Comparison of ENCODE assay signal across 13 cellular contexts in genomic region chr5:116370886-116371285, GRCh38.
A peak's percentile ranks its signal among the peaks of the same experiment; 100 is the strongest.
DNase-seq lines count a peak whose midpoint lies in the region; ATAC-seq, FAIRE-seq and TF ChIP-seq lines count a peak whose summit lies in the region.
"Had no signal": no experiment of that assay in that cellular context is flagged by ENCODE, and none has a peak within 500 bp of the region (broad histone marks: within the 10 kb centered on the region; RNA-seq: fewer than 3 reads in every experiment).

No MANE protein-coding gene starts in this region.

- CTCF ChIA-PET in A673 (lab: Charles Lee) (no interaction called here), endothelial cell of umbilical vein (lab: Charles Lee) (interaction anchor here (0.6 to 4.2 kb wide), 10 partner anchors 9 to 205 kb away, joined by 3 to 18 read pairs (median 5); no protein-coding TSS in a partner anchor)

- no peaks in the 10 kb centered on the region for H3K4me1 Mint-ChIP-seq in activated T-helper 2 cell treated with anti-CD3 and anti-CD28 coated beads, Interferon-gamma antibody, Interleukin-2, Interleukin-4, amounts not matched to agents 10 μg/mL and 5 μg/mL and 100 μg/mL, durations not matched to agents 14 hours and 24 hours and 36 hours (ENCODE audit: low read depth)
- H3K4me1 Mint-ChIP-seq: activated CD4-positive, alpha-beta T cell treated with anti-CD3 and anti-CD28 coated beads, Interleukin-2, amount 10 ng/mL, durations not matched to agents 24 days and 14 days had no signal

- POLR2A ChIA-PET in A673 (lab: Charles Lee; ENCODE audit: low non-redundant PET) = no interaction called here
- POLR2A ChIA-PET in endothelial cell of umbilical vein (lab: Charles Lee) = interaction anchor here (0.7 kb wide), 1 partner anchor 204 kb away, joined by 3 read pairs; no protein-coding TSS in a partner anchor

- no peak overlapping the region for H3K4me3 Mint-ChIP-seq in activated T-helper 2 cell treated with anti-CD3 and anti-CD28 coated beads, Interferon-gamma antibody, Interleukin-2, Interleukin-4, amounts not matched to agents 10 μg/mL and 5 μg/mL and 100 μg/mL, durations not matched to agents 14 hours and 24 hours and 36 hours (ENCODE audit: low read depth)
- H3K4me3 Mint-ChIP-seq: activated CD4-positive, alpha-beta T cell treated with anti-CD3 and anti-CD28 coated beads, Interleukin-2, amount 10 ng/mL, durations not matched to agents 24 days and 14 days; central memory CD8-positive, alpha-beta T cell had no signal

- H3K9me1 ChIP-seq in endothelial cell of umbilical vein (replicated peaks; ENCODE audit: control insufficient read depth, extremely low read depth, insufficient read depth, low read length) = no peaks in the 10 kb centered on the region

- H3K9ac ChIP-seq in endothelial cell of umbilical vein (replicated peaks; ENCODE audit: extremely low read depth, insufficient read depth, low read length) = peak overlapping the region; percentile 25

- H3K9me3 Mint-ChIP-seq in activated T-helper 2 cell treated with anti-CD3 and anti-CD28 coated beads, Interferon-gamma antibody, Interleukin-2, Interleukin-4, amounts not matched to agents 10 μg/mL and 5 μg/mL and 100 μg/mL, durations not matched to agents 14 hours and 24 hours and 36 hours = no peaks in the 10 kb centered on the region
- H3K9me3 Mint-ChIP-seq: activated CD4-positive, alpha-beta T cell treated with anti-CD3 and anti-CD28 coated beads, Interleukin-2, amount 10 ng/mL, durations not matched to agents 24 days and 14 days; central memory CD8-positive, alpha-beta T cell had no signal

- H3K27me3 ChIP-seq in A673 (replicated peaks; ENCODE audit: insufficient read depth, low read depth, low read length, poor library complexity) (no peaks in the 10 kb centered on the region), endothelial cell of umbilical vein (ENCODE audit: control insufficient read depth in 2 of 2, insufficient read depth in 2 of 2, low read length in 2 of 2) (no peaks in the 10 kb centered on the region), right lobe of liver (no peaks in the 10 kb centered on the region)

- no peaks in the 10 kb centered on the region for H3K36me3 Mint-ChIP-seq in activated T-helper 2 cell treated with anti-CD3 and anti-CD28 coated beads, Interferon-gamma antibody, Interleukin-2, Interleukin-4, amounts not matched to agents 10 μg/mL and 5 μg/mL and 100 μg/mL, durations not matched to agents 14 hours and 24 hours and 36 hours (ENCODE audit: low read depth)

- BruUV-seq in A673 (replicated peaks; lab: Mats Ljungman, UMichigan) = no TSS peak
- BruUV-seq in endothelial cell of umbilical vein (replicated peaks; lab: Mats Ljungman, UMichigan) = no TSS peak

- TF ChIP-seq POLR2A in endothelial cell of umbilical vein (IDR thresholded peaks at IDR 0.05; ENCODE audit: low read depth, low read length) (no peak), right lobe of liver (IDR thresholded peaks at IDR 0.05) (no peak)

- TF ChIP-seq CTCF in A673 (conservative IDR thresholded peaks at IDR 0.05; ENCODE audit: low read depth, low read length) (no peak), endothelial cell of umbilical vein (IDR thresholded peaks at IDR 0.05; ENCODE audit: extremely low read depth in 1 of 2, insufficient read depth in 1 of 2, low read depth in 1 of 2, low read length in 2 of 2) (no peak), right lobe of liver (IDR thresholded peaks at IDR 0.05) (no peak)

- FAIRE-seq in endothelial cell of umbilical vein (lab: Jason Lieb, UNC) = peak; percentile 95

- peak overlapping the region; percentile 71 for H3K4me2 ChIP-seq in endothelial cell of umbilical vein (ENCODE audit: insufficient read depth, low read length)

- WGBS in right lobe of liver (ENCODE audit: insufficient coverage, low coverage, low lambda C conversion rate, missing lambda C conversion rate) = 4% methylated on average over 2 of the region's 2 CpGs

- H4K20me1 ChIP-seq in endothelial cell of umbilical vein (replicated peaks; ENCODE audit: control insufficient read depth, extremely low read depth, insufficient read depth, low read length) = no peaks in the 10 kb centered on the region

- in situ Hi-C loops in KBM-7 (cut with MboI; ENCODE audit: low pct_unique_long_range_greater_than_20kb, low sequenced_read_pairs) = no loop called here

- H3K36me3 ChIP-seq in A673 (ENCODE audit: insufficient read depth, low read length, poor library complexity, severe bottlenecking) (no peaks in the 10 kb centered on the region), endothelial cell of umbilical vein (ENCODE audit: control insufficient read depth in 2 of 2, extremely low read depth in 1 of 2, insufficient read depth in 2 of 2, low read length in 2 of 2) (no peaks in the 10 kb centered on the region), right lobe of liver (no peaks in the 10 kb centered on the region)

- H3K4me1 ChIP-seq in A673 (ENCODE audit: insufficient read depth, low read length, poor library complexity, severe bottlenecking) (peaks cover 8% of the 10 kb centered on the region), endothelial cell of umbilical vein (ENCODE audit: control insufficient read depth, extremely low read depth, insufficient read depth, low read length) (peaks cover 28% of the 10 kb centered on the region), right lobe of liver (peaks cover 0 to 9% (median 3%) of the 10 kb centered on the region in 4 donors)

- dilution Hi-C loops in endothelial cell of umbilical vein (cut with MboI; ENCODE audit: extremely low pct_ligation_motif_present, low sequenced_read_pairs) = no loop called here

- no peaks in the 10 kb centered on the region for H3K9me3 ChIP-seq in A673 (ENCODE audit: low read depth, low read length, poor library complexity, severe bottlenecking)
- no peaks in the 10 kb centered on the region for H3K9me3 ChIP-seq in endothelial cell of umbilical vein (replicated peaks; ENCODE audit: control insufficient read depth, insufficient read depth, low read length)
- H3K9me3 ChIP-seq in right lobe of liver = no peaks in the 10 kb centered on the region

- H2AFZ ChIP-seq in endothelial cell of umbilical vein (ENCODE audit: low read depth, low read length) = no peak overlapping the region

- peak; percentile 32 for DNase-seq in A673 (ENCODE audit: low spot score)
- DNase-seq in KBM-7 = peak; percentile 33
- DNase-seq in endothelial cell of umbilical vein (ENCODE audit: low read depth, low spot score) = peak; percentile 82
- no peak for DNase-seq in right lobe of liver
- no peak for DNase-seq in activated T-helper 2 cell treated with anti-CD3 and anti-CD28 coated beads, Interferon-gamma antibody, Interleukin-2, Interleukin-4, amounts not matched to agents 10 μg/mL and 5 μg/mL and 100 μg/mL, durations not matched to agents 14 hours and 24 hours and 36 hours (ENCODE audit: low spot score)
- no peak for DNase-seq in medulla oblongata (ENCODE audit: extremely low spot score)
- DNase-seq in DMS53 treated with DMSO at 0.1 percent for 48 hours (lab: John Stamatoyannopoulos, UW; ENCODE audit: unreplicated experiment) = no peak
- DNase-seq: activated CD4-positive, alpha-beta T cell treated with anti-CD3 and anti-CD28 coated beads, Interleukin-2, amount 10 ng/mL, durations not matched to agents 24 days and 14 days; kidney glomerular epithelial cell; stimulated activated CD4-positive, alpha-beta T cell treated with anti-CD3 and anti-CD28 coated beads, Interleukin-2, amount 100 ng/mL, for 48 hours; stimulated activated naive CD4-positive, alpha-beta T cell had no signal

- no peak overlapping the region for H3K27ac ChIP-seq in A673 (ENCODE audit: low read depth, low read length, poor library complexity, severe bottlenecking)
- H3K27ac ChIP-seq in endothelial cell of umbilical vein (ENCODE audit: insufficient read depth, low read depth, low read length) = peak overlapping the region; percentile 65
- H3K27ac ChIP-seq in right lobe of liver = peak overlapping the region; percentile 9 to 40 (median 27)

- H3K4me3 ChIP-seq in A673 (ENCODE audit: low read depth, low read length, poor library complexity, severe bottlenecking) (no peak overlapping the region), endothelial cell of umbilical vein (replicated peaks in 1 of 3; ENCODE audit: insufficient read depth in 1 of 3, low read depth in 1 of 3, low read length in 3 of 3) (no peak overlapping the region), right lobe of liver (no peak overlapping the region)

- peak; percentile 82 to 93 (median 82) for ATAC-seq in right lobe of liver
- no peak for ATAC-seq in HG03457 (IDR thresholded peaks at IDR 0.05; ENCODE audit: unreplicated experiment)

- H3K79me2 ChIP-seq in endothelial cell of umbilical vein (ENCODE audit: control insufficient read depth, insufficient read depth, low read length) = no peaks in the 10 kb centered on the region

- H3K27ac Mint-ChIP-seq in activated T-helper 2 cell treated with anti-CD3 and anti-CD28 coated beads, Interferon-gamma antibody, Interleukin-2, Interleukin-4, amounts not matched to agents 10 μg/mL and 5 μg/mL and 100 μg/mL, durations not matched to agents 14 hours and 24 hours and 36 hours = no peak overlapping the region
- H3K27ac Mint-ChIP-seq: activated CD4-positive, alpha-beta T cell treated with anti-CD3 and anti-CD28 coated beads, Interleukin-2, amount 10 ng/mL, durations not matched to agents 24 days and 14 days had no signal

- no peaks in the 10 kb centered on the region for H3K27me3 Mint-ChIP-seq in activated T-helper 2 cell treated with anti-CD3 and anti-CD28 coated beads, Interferon-gamma antibody, Interleukin-2, Interleukin-4, amounts not matched to agents 10 μg/mL and 5 μg/mL and 100 μg/mL, durations not matched to agents 14 hours and 24 hours and 36 hours (ENCODE audit: low read depth)
- H3K27me3 Mint-ChIP-seq: activated CD4-positive, alpha-beta T cell treated with anti-CD3 and anti-CD28 coated beads, Interleukin-2, amount 10 ng/mL, durations not matched to agents 24 days and 14 days; central memory CD8-positive, alpha-beta T cell had no signal

- intact Hi-C loops in A673 (cut with micrococcal nuclease; ENCODE audit: unreplicated experiment) = no loop called here
- intact Hi-C loops in endothelial cell of umbilical vein (cut with micrococcal nuclease) = loop anchor here (1.0 kb wide), 2 partner anchors 11 to 203 kb away; partner anchors contain the start of gene SEMA6A
- intact Hi-C loops in right lobe of liver (cut with DNase I) = no loop called here
- intact Hi-C loops in activated T-helper 2 cell treated with anti-CD3 and anti-CD28 coated beads, Interferon-gamma antibody, Interleukin-2, Interleukin-4, amounts not matched to agents 10 μg/mL and 5 μg/mL and 100 μg/mL, durations not matched to agents 14 hours and 24 hours and 36 hours (cut with micrococcal nuclease) = no loop called here

TF ChIP-seq in endothelial cell of umbilical vein, 7 proteins besides CTCF, POLR2A, EP300 and RAD21 (continues in another document):
- TF ChIP-seq GATA2 (IDR thresholded peaks at IDR 0.05; ENCODE audit: insufficient read depth, insufficient read length, low read depth, low read length) = peak; percentile 39
- peak; percentile 65 for TF ChIP-seq FOS (IDR thresholded peaks at IDR 0.05; ENCODE audit: borderline replicate concordance, insufficient read depth, low read length)
- no peak for TF ChIP-seq MAX (IDR thresholded peaks at IDR 0.05; ENCODE audit: insufficient read depth, insufficient read length)

Comparison
In these comparisons a context has a peak if more than half of its experiments do, and no peak if none do; other contexts are left out.
1. DNase-seq: peak in A673 (single experiment), KBM-7 (single experiment) and endothelial cell of umbilical vein (single experiment); none in right lobe of liver (0 of 3), activated T-helper 2 cell treated with anti-CD3 and anti-CD28 coated beads, Interferon-gamma antibody, Interleukin-2, Interleukin-4, amounts not matched to agents 10 μg/mL and 5 μg/mL and 100 μg/mL, durations not matched to agents 14 hours and 24 hours and 36 hours (single experiment), medulla oblongata (single experiment) and DMS53 treated with DMSO at 0.1 percent for 48 hours (single experiment).